In genomic region chr6:9942131-9942530, GRCh38 we compare ENCODE assay signal across 35 cellular contexts.
A peak's percentile ranks its signal among the peaks of the same experiment; 100 is the strongest.
DNase-seq lines count a peak whose midpoint lies in the region; ATAC-seq and TF ChIP-seq lines count a peak whose summit lies in the region.
"Had no signal": no experiment of that assay in that cellular context is flagged by ENCODE, and none has a peak within 500 bp of the region (broad histone marks: within the 10 kb centered on the region; RNA-seq: fewer than 3 reads in every experiment).

No MANE protein-coding gene starts in this region.

- H3K4me2 ChIP-seq in neuronal stem cell (ENCODE audit: insufficient read depth, low read length, poor library complexity, severe bottlenecking) (no peak overlapping the region), hepatocyte (no peak overlapping the region)
- H3K4me2 ChIP-seq: A549; BLaER1; BLaER1 treated with 17β-estradiol and CSF1 and Interleukin-3, amounts not matched to agents 10 nM and 100 nM had no signal

- no peaks in the 10 kb centered on the region for H3K27me3 ChIP-seq in lung (ENCODE audit: control insufficient read depth, insufficient read depth)
- no peaks in the 10 kb centered on the region for H3K27me3 ChIP-seq in neuronal stem cell (ENCODE audit: control insufficient read depth in 3 of 3, insufficient read depth in 3 of 3, low read depth in 1 of 3, low read length in 3 of 3)
- H3K27me3 ChIP-seq in hepatocyte: no peaks in the 10 kb centered on the region
- H3K27me3 ChIP-seq: BE2C; BLaER1; BLaER1 treated with 17β-estradiol and CSF1 and Interleukin-3, amounts not matched to agents 10 nM and 100 nM had no signal

- peak overlapping the region; percentile 61 for H2BK15ac ChIP-seq in neuronal stem cell (ENCODE audit: low read length)

- no peaks in the 10 kb centered on the region for H3K9me2 ChIP-seq in hepatocyte (replicated peaks; ENCODE audit: insufficient read depth)

- H3K14ac ChIP-seq in neuronal stem cell (ENCODE audit: low read length): no peak overlapping the region

- H3K9me3 ChIP-seq in lung (ENCODE audit: control insufficient read depth in 2 of 2, insufficient read depth in 1 of 2, low read length in 1 of 2) (peaks cover 0 to 5% of the 10 kb centered on the region in 2 donors), neuronal stem cell (replicated peaks in 1 of 2; ENCODE audit: control insufficient read depth in 2 of 2, insufficient read depth in 1 of 2, low read depth in 1 of 2, low read length in 2 of 2) (no peaks in the 10 kb centered on the region), hepatocyte (ENCODE audit: low read depth) (no peaks in the 10 kb centered on the region)
- H3K9me3 ChIP-seq: A549, BE2C, Caco-2 had no signal

- WGBS in lung, 2 donors: 91 to 96% methylated on average over 24 to 26 of the region's 26 CpGs
- no CpG with 5 or more reads among the region's 26 CpGs for WGBS in neuronal stem cell (ENCODE audit: extremely low coverage in 2 of 2, insufficient read length in 2 of 2, insufficient replicate concordance in 1 of 2), 2 donors
- 95% methylated on average over 7 of the region's 26 CpGs for WGBS in hepatocyte (ENCODE audit: low lambda C conversion rate, missing lambda C conversion rate)

- TF ChIP-seq CTCF in lung (IDR thresholded peaks at IDR 0.05; ENCODE audit: control extremely low read depth, extremely low read depth): no peak
- no peak for TF ChIP-seq CTCF in hepatocyte (IDR thresholded peaks at IDR 0.05; ENCODE audit: poor library complexity)

- no peaks in the 10 kb centered on the region for H4K20me1 ChIP-seq in hepatocyte (ENCODE audit: insufficient read depth, poor library complexity, severe bottlenecking)
- H4K20me1 ChIP-seq: BLaER1; BLaER1 treated with 17β-estradiol and CSF1 and Interleukin-3, amounts not matched to agents 10 nM and 100 nM had no signal

- H3K36me3 ChIP-seq in lung (ENCODE audit: control insufficient read depth in 2 of 2, insufficient read depth in 2 of 2, low read length in 2 of 2) (no peaks in the 10 kb centered on the region), neuronal stem cell (replicated peaks in 1 of 2; ENCODE audit: control insufficient read depth in 2 of 2, insufficient read depth in 2 of 2, low read length in 2 of 2) (no peaks in the 10 kb centered on the region), hepatocyte (replicated peaks; ENCODE audit: insufficient read depth, low read depth) (no peaks in the 10 kb centered on the region)
- H3K36me3 ChIP-seq: BE2C; BLaER1; BLaER1 treated with 17β-estradiol and CSF1 and Interleukin-3, amounts not matched to agents 10 nM and 100 nM had no signal

- no peaks in the 10 kb centered on the region for H3K4me1 Mint-ChIP-seq in stimulated activated naive CD8-positive, alpha-beta T cell treated with anti-CD3 and anti-CD28 coated beads, Interleukin-15, amount 100 ng/mL, for 72 hours
- no peaks in the 10 kb centered on the region for H3K4me1 Mint-ChIP-seq in stimulated activated effector memory CD8-positive, alpha-beta T cell treated with anti-CD3 and anti-CD28 coated beads, Interleukin-12 subunit alpha, Interleukin-12 subunit beta, amount 100 ng/mL, for 72 hours
- H3K4me1 Mint-ChIP-seq: B cell; CD14-positive monocyte; CD4-positive, alpha-beta memory T cell; CD4-positive, CD25-positive, alpha-beta regulatory T cell; CD8-positive, alpha-beta memory T cell had no signal

- H3K27me3 Mint-ChIP-seq in stimulated activated naive CD8-positive, alpha-beta T cell treated with anti-CD3 and anti-CD28 coated beads, Interleukin-15, amount 100 ng/mL, for 72 hours: no peaks in the 10 kb centered on the region
- H3K27me3 Mint-ChIP-seq: B cell; CD4-positive, alpha-beta memory T cell; CD4-positive, alpha-beta T cell; CD4-positive, CD25-positive, alpha-beta regulatory T cell had no signal

- ATAC-seq in stimulated activated naive CD8-positive, alpha-beta T cell treated with anti-CD3 and anti-CD28 coated beads, Interleukin-15, amount 100 ng/mL, for 72 hours: peak; percentile 26
- no peak for ATAC-seq in stimulated activated naive CD8-positive, alpha-beta T cell treated with anti-CD3 and anti-CD28 coated beads, Interleukin-15, Interleukin-2, amounts not matched to agents 100 U/mL and 50 U/mL, for 24 hours
- ATAC-seq in lung (ENCODE audit: insufficient read depth, low FRiP score) (peak; percentile 40), GM18909 (IDR thresholded peaks at IDR 0.05; ENCODE audit: poor library complexity, unreplicated experiment) (no peak)
- peak; percentile 24 for ATAC-seq in stimulated activated effector memory CD8-positive, alpha-beta T cell treated with anti-CD3 and anti-CD28 coated beads, Interleukin-12 subunit alpha, Interleukin-12 subunit beta, amount 100 ng/mL, for 72 hours
- ATAC-seq: A549; CD8-positive, alpha-beta T cell had no signal

- H3K4me3 ChIP-seq in lung: no peak overlapping the region
- no peak overlapping the region for H3K4me3 ChIP-seq in neuronal stem cell (ENCODE audit: low read length in 2 of 2)
- H3K4me3 ChIP-seq in hepatocyte: no peak overlapping the region
- H3K4me3 ChIP-seq: A549; BLaER1; BLaER1 treated with 17β-estradiol and CSF1 and Interleukin-3, amounts not matched to agents 10 nM and 100 nM had no signal

- H3K4me3 Mint-ChIP-seq in stimulated activated naive CD8-positive, alpha-beta T cell treated with anti-CD3 and anti-CD28 coated beads, Interleukin-15, amount 100 ng/mL, for 72 hours: no peak overlapping the region
- H3K4me3 Mint-ChIP-seq in stimulated activated effector memory CD8-positive, alpha-beta T cell treated with anti-CD3 and anti-CD28 coated beads, Interleukin-12 subunit alpha, Interleukin-12 subunit beta, amount 100 ng/mL, for 72 hours: no peak overlapping the region
- H3K4me3 Mint-ChIP-seq: B cell; CD14-positive monocyte; CD4-positive, alpha-beta memory T cell; CD4-positive, alpha-beta T cell; CD4-positive, CD25-positive, alpha-beta regulatory T cell; CD8-positive, alpha-beta memory T cell; CD8-positive, alpha-beta T cell had no signal

- H3K18ac ChIP-seq in neuronal stem cell (ENCODE audit: low read length): no peak overlapping the region

- H4K8ac ChIP-seq in neuronal stem cell (ENCODE audit: low read depth, low read length): no peak overlapping the region

- H2BK12ac ChIP-seq in neuronal stem cell (ENCODE audit: low read length): no peak overlapping the region

- H2BK120ac ChIP-seq in neuronal stem cell (ENCODE audit: low read depth, low read length): no peak overlapping the region

- H2BK5ac ChIP-seq in neuronal stem cell (ENCODE audit: low read length): no peak overlapping the region

- H2AK5ac ChIP-seq in neuronal stem cell (ENCODE audit: low read depth, low read length): no peak overlapping the region

- H3K27ac ChIP-seq in lung (ENCODE audit: low read depth in 1 of 2, low read length in 1 of 2) (no peak overlapping the region), neuronal stem cell (replicated peaks; ENCODE audit: low read length) (no peak overlapping the region), hepatocyte (no peak overlapping the region)
- H3K27ac ChIP-seq: 22Rv1; A549; BLaER1; BLaER1 treated with 17β-estradiol and CSF1 and Interleukin-3, amounts not matched to agents 10 nM and 100 nM; C4-2B had no signal

- H3K4me1 ChIP-seq in lung (ENCODE audit: control insufficient read depth in 2 of 2, insufficient read depth in 2 of 2, low read length in 2 of 2): no peaks in the 10 kb centered on the region
- peaks cover 0 to 4% of the 10 kb centered on the region in 2 donors for H3K4me1 ChIP-seq in neuronal stem cell (ENCODE audit: control insufficient read depth in 2 of 2, insufficient read depth in 1 of 2, low read depth in 1 of 2, low read length in 2 of 2)
- H3K4me1 ChIP-seq in hepatocyte (ENCODE audit: insufficient read depth): no peaks in the 10 kb centered on the region
- H3K4me1 ChIP-seq: A549; BE2C; BLaER1; BLaER1 treated with 17β-estradiol and CSF1 and Interleukin-3, amounts not matched to agents 10 nM and 100 nM; Caco-2 had no signal

- no peaks in the 10 kb centered on the region for H3K79me1 ChIP-seq in neuronal stem cell (ENCODE audit: low read depth, low read length)

- H3K9me3 Mint-ChIP-seq in stimulated activated naive CD8-positive, alpha-beta T cell treated with anti-CD3 and anti-CD28 coated beads, Interleukin-15, amount 100 ng/mL, for 72 hours: peaks cover 9 to 17% of the 10 kb centered on the region in 2 donors
- peaks cover 10% of the 10 kb centered on the region for H3K9me3 Mint-ChIP-seq in stimulated activated effector memory CD8-positive, alpha-beta T cell treated with anti-CD3 and anti-CD28 coated beads, Interleukin-12 subunit alpha, Interleukin-12 subunit beta, amount 100 ng/mL, for 72 hours

- no peak overlapping the region for H4K91ac ChIP-seq in neuronal stem cell (ENCODE audit: low read depth, low read length, poor library complexity)

- H3K27ac Mint-ChIP-seq in stimulated activated naive CD8-positive, alpha-beta T cell treated with anti-CD3 and anti-CD28 coated beads, Interleukin-15, amount 100 ng/mL, for 72 hours: no peak overlapping the region
- no peak overlapping the region for H3K27ac Mint-ChIP-seq in stimulated activated effector memory CD8-positive, alpha-beta T cell treated with anti-CD3 and anti-CD28 coated beads, Interleukin-12 subunit alpha, Interleukin-12 subunit beta, amount 100 ng/mL, for 72 hours
- H3K27ac Mint-ChIP-seq: B cell; CD14-positive monocyte; CD4-positive, alpha-beta memory T cell; CD4-positive, alpha-beta T cell; CD4-positive, CD25-positive, alpha-beta regulatory T cell; CD8-positive, alpha-beta memory T cell; CD8-positive, alpha-beta T cell had no signal

- H3K4ac ChIP-seq in neuronal stem cell (ENCODE audit: low read length): no peak overlapping the region

- H3K9ac ChIP-seq in neuronal stem cell (ENCODE audit: low read depth, low read length, poor library complexity): no peak overlapping the region
- H3K9ac ChIP-seq: BLaER1; BLaER1 treated with 17β-estradiol and CSF1 and Interleukin-3, amounts not matched to agents 10 nM and 100 nM had no signal

- no peaks in the 10 kb centered on the region for H3K36me3 Mint-ChIP-seq in stimulated activated effector memory CD8-positive, alpha-beta T cell treated with anti-CD3 and anti-CD28 coated beads, Interleukin-12 subunit alpha, Interleukin-12 subunit beta, amount 100 ng/mL, for 72 hours
- H3K36me3 Mint-ChIP-seq: CD14-positive monocyte; CD4-positive, alpha-beta memory T cell; CD4-positive, CD25-positive, alpha-beta regulatory T cell; CD8-positive, alpha-beta memory T cell; CD8-positive, alpha-beta T cell had no signal

- no peak for DNase-seq in stimulated activated naive CD8-positive, alpha-beta T cell treated with anti-CD3 and anti-CD28 coated beads, Interleukin-15, amount 100 ng/mL, for 72 hours
- DNase-seq in stimulated activated naive CD8-positive, alpha-beta T cell treated with anti-CD3 and anti-CD28 coated beads, Interleukin-15, Interleukin-2, amounts not matched to agents 100 U/mL and 50 U/mL, for 24 hours: no peak
- DNase-seq in lung (ENCODE audit: low spot score): no peak
- DNase-seq in neuronal stem cell (ENCODE audit: low spot score): no peak
- DNase-seq in stimulated activated effector memory CD8-positive, alpha-beta T cell treated with anti-CD3 and anti-CD28 coated beads, Interleukin-12 subunit alpha, Interleukin-12 subunit beta, amount 100 ng/mL, for 72 hours (ENCODE audit: low spot score in 2 of 2): no peak
- no peak for DNase-seq in hepatocyte (ENCODE audit: low spot score)
- no peak for DNase-seq in epidermal melanocyte (ENCODE audit: insufficient read length, low spot score)
- DNase-seq: 8988T; ACHN; AML-193; BE2C; C1 segment of cervical spinal cord; Caco-2; Calu3; CD4-positive, alpha-beta memory T cell; CD4-positive, alpha-beta T cell; CD4-positive, CD25-positive, alpha-beta regulatory T cell; CD8-positive, alpha-beta memory T cell; CD8-positive, alpha-beta T cell; COR-L47; DMS 273 treated with DMSO at 0.1 percent for 48 hours; DMS153; DMS53; DMS79; DMS79 treated with DMSO at 0.1 percent for 48 hours; DND-41; EL had no signal

- H2AFZ ChIP-seq in neuronal stem cell (ENCODE audit: low read length) (no peak overlapping the region), hepatocyte (no peak overlapping the region)

- H3K79me2 ChIP-seq in hepatocyte: no peaks in the 10 kb centered on the region

- H3K23ac ChIP-seq in neuronal stem cell (ENCODE audit: low read depth, low read length, poor library complexity): no peak overlapping the region

Comparison
In these comparisons a context has a peak if more than half of its experiments do, and no peak if none do; other contexts are left out.
1. ATAC-seq: peak in stimulated activated naive CD8-positive, alpha-beta T cell treated with anti-CD3 and anti-CD28 coated beads, Interleukin-15, amount 100 ng/mL, for 72 hours (single experiment), lung (single experiment) and stimulated activated effector memory CD8-positive, alpha-beta T cell treated with anti-CD3 and anti-CD28 coated beads, Interleukin-12 subunit alpha, Interleukin-12 subunit beta, amount 100 ng/mL, for 72 hours (single experiment); none in stimulated activated naive CD8-positive, alpha-beta T cell treated with anti-CD3 and anti-CD28 coated beads, Interleukin-15, Interleukin-2, amounts not matched to agents 100 U/mL and 50 U/mL, for 24 hours (single experiment) and GM18909 (single experiment).